31 cellular contexts compared by ENCODE assay signal in genomic region chr10:18043148-18043547, GRCh38.
DNase-seq lines count a peak whose midpoint lies in the region; ATAC-seq, FAIRE-seq and TF ChIP-seq lines count a peak whose summit lies in the region.
"Had no signal": no experiment of that assay in that cellular context is flagged by ENCODE, and none has a peak within 500 bp of the region (broad histone marks: within the 10 kb centered on the region; RNA-seq: fewer than 3 reads in every experiment).

No MANE protein-coding gene starts in this region.

- no peak for ATAC-seq in activated T-cell treated with anti-CD3 and anti-CD28 coated beads, Interleukin-2, amount 50 U/mL, for 4 hours
- ATAC-seq: activated T-helper 17 cell treated with anti-CD3 and anti-CD28 coated beads, Interleukin-2, amount 50 U/mL, for 72 hours; stimulated activated effector memory CD8-positive, alpha-beta T cell treated with anti-CD3 and anti-CD28 coated beads, Interleukin-12 subunit alpha, Interleukin-12 subunit beta, amount 100 ng/mL, for 72 hours; upper lobe of right lung had no signal

- no peaks in the 10 kb centered on the region for H3K27me3 Mint-ChIP-seq in nephron (ENCODE audit: low read depth)
- H3K27me3 Mint-ChIP-seq in activated T-cell treated with anti-CD3 and anti-CD28 coated beads, Interleukin-2, amount 50 U/mL, for 4 hours (ENCODE audit: low read depth), result peaks cover 3% of the 10 kb centered on the region
- H3K27me3 Mint-ChIP-seq: activated naive CD8-positive, alpha-beta T cell treated with anti-CD3 and anti-CD28 coated beads for 36 hours had no signal

- peak overlapping the region; percentile 63 to 77 (median 72) for H3K27ac Mint-ChIP-seq in nephron
- H3K27ac Mint-ChIP-seq: activated naive CD8-positive, alpha-beta T cell treated with anti-CD3 and anti-CD28 coated beads for 36 hours; activated T-helper 17 cell treated with anti-CD3 and anti-CD28 coated beads, Interleukin-2, amount 50 U/mL, for 72 hours; stimulated activated effector memory CD8-positive, alpha-beta T cell treated with anti-CD3 and anti-CD28 coated beads, Interleukin-12 subunit alpha, Interleukin-12 subunit beta, amount 100 ng/mL, for 72 hours had no signal

- H3K27me3 ChIP-seq in SK-N-SH (ENCODE audit: insufficient read depth), result no peaks in the 10 kb centered on the region
- H3K27me3 ChIP-seq: esophagus muscularis mucosa, neutrophil, upper lobe of right lung had no signal

- H3K36me3 Mint-ChIP-seq in nephron (ENCODE audit: low read depth), result no peaks in the 10 kb centered on the region
- H3K36me3 Mint-ChIP-seq in activated T-cell treated with anti-CD3 and anti-CD28 coated beads, Interleukin-2, amount 50 U/mL, for 4 hours (ENCODE audit: insufficient read depth), result no peaks in the 10 kb centered on the region
- H3K36me3 Mint-ChIP-seq: activated naive CD8-positive, alpha-beta T cell treated with anti-CD3 and anti-CD28 coated beads for 36 hours; brain; stimulated activated effector memory CD8-positive, alpha-beta T cell treated with anti-CD3 and anti-CD28 coated beads, Interleukin-12 subunit alpha, Interleukin-12 subunit beta, amount 100 ng/mL, for 72 hours had no signal

- H3K9me3 Mint-ChIP-seq in nephron, result no peaks in the 10 kb centered on the region
- H3K9me3 Mint-ChIP-seq in activated T-cell treated with anti-CD3 and anti-CD28 coated beads, Interleukin-2, amount 50 U/mL, for 4 hours, result no peaks in the 10 kb centered on the region
- H3K9me3 Mint-ChIP-seq: activated naive CD8-positive, alpha-beta T cell treated with anti-CD3 and anti-CD28 coated beads for 36 hours; activated T-helper 17 cell treated with anti-CD3 and anti-CD28 coated beads, Interleukin-2, amount 50 U/mL, for 72 hours; brain; stimulated activated effector memory CD8-positive, alpha-beta T cell treated with anti-CD3 and anti-CD28 coated beads, Interleukin-12 subunit alpha, Interleukin-12 subunit beta, amount 100 ng/mL, for 72 hours had no signal

- no peak overlapping the region for H3K4me2 ChIP-seq in SK-N-SH
- H3K4me2 ChIP-seq: smooth muscle cell had no signal

- no peak for TF ChIP-seq RAD21 in SK-N-SH (IDR thresholded peaks at IDR 0.05; ENCODE audit: low read length)

- no peak overlapping the region for H3K4me3 Mint-ChIP-seq in nephron
- H3K4me3 Mint-ChIP-seq in activated T-cell treated with anti-CD3 and anti-CD28 coated beads, Interleukin-2, amount 50 U/mL, for 4 hours, result no peak overlapping the region
- H3K4me3 Mint-ChIP-seq: activated naive CD8-positive, alpha-beta T cell treated with anti-CD3 and anti-CD28 coated beads for 36 hours; activated T-helper 17 cell treated with anti-CD3 and anti-CD28 coated beads, Interleukin-2, amount 50 U/mL, for 72 hours; brain; stimulated activated effector memory CD8-positive, alpha-beta T cell treated with anti-CD3 and anti-CD28 coated beads, Interleukin-12 subunit alpha, Interleukin-12 subunit beta, amount 100 ng/mL, for 72 hours had no signal

- H3K4me3 ChIP-seq in SK-N-SH (ENCODE audit: low read depth in 2 of 2, low read length in 1 of 2) (no peak overlapping the region), fibroblast of mammary gland (ENCODE audit: control insufficient read depth, low read depth, low read length) (no peak overlapping the region)
- H3K4me3 ChIP-seq: coronary artery, esophagus muscularis mucosa, lung, smooth muscle cell, upper lobe of right lung had no signal

- no peak overlapping the region for H3K9ac ChIP-seq in SK-N-SH

- TF ChIP-seq POLR2A in GM12891 (IDR thresholded peaks at IDR 0.05; ENCODE audit: low read depth, low read length), result no peak

- H3K9me3 ChIP-seq in SK-N-SH, result no peaks in the 10 kb centered on the region
- H3K9me3 ChIP-seq: esophagus muscularis mucosa, neutrophil, upper lobe of right lung had no signal

- TF ChIP-seq CTCF in SK-N-SH (IDR thresholded peaks at IDR 0.05), result no peak
- no peak for TF ChIP-seq CTCF in fibroblast of mammary gland (conservative IDR thresholded peaks at IDR 0.05; ENCODE audit: control insufficient read depth, insufficient read depth, low read depth, low read length)
- TF ChIP-seq CTCF in nephron (IDR thresholded peaks at IDR 0.05; ENCODE audit: unreplicated experiment in 3 of 3), result no peak

- CTCF ChIA-PET in SK-N-SH (lab: Yijun Ruan, JAX), result no interaction called here

- H3K36me3 ChIP-seq in SK-N-SH (replicated peaks in 1 of 2; ENCODE audit: control insufficient read depth in 1 of 2, insufficient read depth in 2 of 2, low read length in 1 of 2), result no peaks in the 10 kb centered on the region
- H3K36me3 ChIP-seq: esophagus muscularis mucosa, neutrophil, upper lobe of right lung had no signal

- no peaks in the 10 kb centered on the region for H3K9me2 ChIP-seq in SK-N-SH

- FAIRE-seq in GM12891 (lab: Jason Lieb, UNC), result no peak

- H3K27ac ChIP-seq in SK-N-SH (ENCODE audit: low read depth in 2 of 2, low read length in 1 of 2), result peak overlapping the region in 1 of 2 experiments; percentile 14; a peak in 1 of 4 replicates
- H3K27ac ChIP-seq: coronary artery, esophagus muscularis mucosa, neutrophil, upper lobe of right lung had no signal

- H3K4me1 ChIP-seq in SK-N-SH (ENCODE audit: control insufficient read depth in 1 of 2, insufficient read depth in 2 of 2, low read depth in 1 of 2, low read length in 1 of 2), result peaks cover 0 to 7% of the 10 kb centered on the region in 2 experiments; a peak in 1 of 4 replicates
- H3K4me1 ChIP-seq: upper lobe of right lung had no signal

- H3F3A ChIP-seq in SK-N-SH (replicated peaks; ENCODE audit: insufficient read depth), result peaks cover 11% of the 10 kb centered on the region

- POLR2A ChIA-PET in SK-N-SH (lab: Yijun Ruan, JAX), result no interaction called here

- H3K4me1 Mint-ChIP-seq in nephron, result peaks cover 11% of the 10 kb centered on the region
- H3K4me1 Mint-ChIP-seq in activated T-cell treated with anti-CD3 and anti-CD28 coated beads, Interleukin-2, amount 50 U/mL, for 4 hours (ENCODE audit: low read depth), result no peaks in the 10 kb centered on the region
- H3K4me1 Mint-ChIP-seq: activated naive CD8-positive, alpha-beta T cell treated with anti-CD3 and anti-CD28 coated beads for 36 hours; activated T-helper 17 cell treated with anti-CD3 and anti-CD28 coated beads, Interleukin-2, amount 50 U/mL, for 72 hours; brain; stimulated activated effector memory CD8-positive, alpha-beta T cell treated with anti-CD3 and anti-CD28 coated beads, Interleukin-12 subunit alpha, Interleukin-12 subunit beta, amount 100 ng/mL, for 72 hours had no signal

- TF ChIP-seq EP300 in SK-N-SH (IDR thresholded peaks at IDR 0.05; ENCODE audit: borderline replicate concordance in 1 of 2, low read depth in 1 of 2, low read length in 1 of 2), result no peak

- no peaks in the 10 kb centered on the region for H3K79me2 ChIP-seq in SK-N-SH (ENCODE audit: insufficient read depth)

- H4K20me1 ChIP-seq in SK-N-SH (ENCODE audit: insufficient read depth), result no peaks in the 10 kb centered on the region

- 0 out of 2 replicates have a peak overlapping the region, but pooled peaks have one; percentile 41 for H2AFZ ChIP-seq in SK-N-SH (ENCODE audit: low read depth)

- DNase-seq in Daoy (ENCODE audit: low read depth) (peak; percentile 43), SK-N-SH (no peak), fibroblast of mammary gland (ENCODE audit: low read depth) (peak; percentile 63), GM12891 (ENCODE audit: insufficient read length, low spot score) (no peak), DMS153 (lab: John Stamatoyannopoulos, UW) (no peak)
- DNase-seq in NK-92 treated with Interleukin-12 subunit alpha and Interleukin-12 subunit beta, amount 100 ng/mL, for 24 hours (lab: John Stamatoyannopoulos, UW), result no peak
- no peak for DNase-seq in activated T-cell treated with anti-CD3 and anti-CD28 coated beads, Interleukin-2, amount 50 U/mL, for 4 hours
- DNase-seq: activated CD4-positive, alpha-beta T cell treated with anti-CD3 and anti-CD28 coated beads, Interleukin-2, amount 50 U/mL, for 48 hours; activated CD4-positive, CD25-positive, alpha-beta regulatory T cell; activated CD8-positive, alpha-beta memory T cell treated with anti-CD3 and anti-CD28 coated beads, Interleukin-2, amount 50 U/mL, for 4 hours; activated naive CD8-positive, alpha-beta T cell treated with anti-CD3 and anti-CD28 coated beads for 36 hours; C1 segment of cervical spinal cord; glutamatergic neuron; KBM-7; NCI-H1417 treated with DMSO at 0.1 percent for 48 hours; NCI-H2081 treated with DMSO at 0.1 percent for 48 hours; NCI-H82; OCI-M1; substantia nigra; SW 1271; T1000; upper lobe of right lung had no signal

- 32% methylated on average over 2 of the region's 2 CpGs for WGBS in SK-N-SH (ENCODE audit: low lambda C conversion rate)

TF ChIP-seq in SK-N-SH, 30 proteins besides CTCF, POLR2A, EP300 and RAD21 (continues in another document):
- TF ChIP-seq, protein P1, sequence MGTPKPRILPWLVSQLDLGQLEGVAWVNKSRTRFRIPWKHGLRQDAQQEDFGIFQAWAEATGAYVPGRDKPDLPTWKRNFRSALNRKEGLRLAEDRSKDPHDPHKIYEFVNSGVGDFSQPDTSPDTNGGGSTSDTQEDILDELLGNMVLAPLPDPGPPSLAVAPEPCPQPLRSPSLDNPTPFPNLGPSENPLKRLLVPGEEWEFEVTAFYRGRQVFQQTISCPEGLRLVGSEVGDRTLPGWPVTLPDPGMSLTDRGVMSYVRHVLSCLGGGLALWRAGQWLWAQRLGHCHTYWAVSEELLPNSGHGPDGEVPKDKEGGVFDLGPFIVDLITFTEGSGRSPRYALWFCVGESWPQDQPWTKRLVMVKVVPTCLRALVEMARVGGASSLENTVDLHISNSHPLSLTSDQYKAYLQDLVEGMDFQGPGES (IDR thresholded peaks at IDR 0.05; ENCODE audit: low read depth, low read length), result no peak
- TF ChIP-seq MXI1 (IDR thresholded peaks at IDR 0.05; ENCODE audit: low read depth, low read length) (no peak), ELF1 (IDR thresholded peaks at IDR 0.05) (no peak)

TF ChIP-seq in GM12891, 5 proteins besides CTCF, POLR2A, EP300 and RAD21:
- TF ChIP-seq PAX5 (IDR thresholded peaks at IDR 0.05; ENCODE audit: insufficient read depth, low read length, severe bottlenecking), result no peak
- TF ChIP-seq SPI1 (IDR thresholded peaks at IDR 0.05; ENCODE audit: low read depth, low read length), result no peak
- no peak for TF ChIP-seq POLR2AphosphoS5 (IDR thresholded peaks at IDR 0.05; ENCODE audit: low read depth, low read length)
- TF ChIP-seq TAF1 (IDR thresholded peaks at IDR 0.05; ENCODE audit: low read depth, low read length), result no peak
- TF ChIP-seq POU2F2 (IDR thresholded peaks at IDR 0.05; ENCODE audit: low read depth, low read length), result no peak

Comparison
In these comparisons a context has a peak if more than half of its experiments do, and no peak if none do; other contexts are left out.
1. DNase-seq: peak in Daoy (single experiment) and fibroblast of mammary gland (single experiment); none in SK-N-SH (single experiment), GM12891 (single experiment), NK-92 treated with Interleukin-12 subunit alpha and Interleukin-12 subunit beta, amount 100 ng/mL, for 24 hours (single experiment), activated T-cell treated with anti-CD3 and anti-CD28 coated beads, Interleukin-2, amount 50 U/mL, for 4 hours (single experiment) and DMS153 (single experiment).